Comparison of ENCODE assay signal across 9 cellular contexts in genomic region chr12:4267904-4268548, GRCh38. TPM values are rescaled to one million over a fixed set of nuclear protein-coding genes. Genes with fewer than 3 reads are reported as not detected.
DNase-seq lines count a peak whose midpoint lies in the region; ATAC-seq and TF ChIP-seq lines count a peak whose summit lies in the region.
"Had no signal": no experiment of that assay in that cellular context is flagged by ENCODE, and none has a peak within 500 bp of the region (broad histone marks: within the 10 kb centered on the region; RNA-seq: fewer than 3 reads in every experiment).

No MANE protein-coding gene starts in this region.

- H4K20me1 ChIP-seq in DND-41 (ENCODE audit: insufficient read depth, low read length) = peaks cover 7% of the 10 kb centered on the region
- H4K20me1 ChIP-seq in KMS-11 (ENCODE audit: insufficient read depth) = no peaks in the 10 kb centered on the region

- no peak overlapping the region for H2AFZ ChIP-seq in DND-41 (ENCODE audit: low read depth, low read length)
- peak overlapping the region; percentile 58; the same call in 1 of the 2 replicates for H2AFZ ChIP-seq in KMS-11 (ENCODE audit: low read depth)

- no peaks in the 10 kb centered on the region for H3K9me3 ChIP-seq in DND-41 (ENCODE audit: insufficient read depth, low read length, severe bottlenecking)
- no peaks in the 10 kb centered on the region for H3K9me3 ChIP-seq in neutrophil
- H3K9me3 ChIP-seq: pancreas had no signal

- H3K36me3 ChIP-seq in DND-41 (ENCODE audit: insufficient read depth, low read length) (no peaks in the 10 kb centered on the region), KMS-11 (ENCODE audit: insufficient read depth) (no peaks in the 10 kb centered on the region), neutrophil (no peaks in the 10 kb centered on the region)
- H3K36me3 ChIP-seq: pancreas had no signal

- DNase-seq in DND-41 (no peak), dermis blood vessel endothelial cell (peak; percentile 5), activated gamma-delta T cell (lab: John Stamatoyannopoulos, UW) (no peak)
- DNase-seq: NCI-H187 treated with DMSO at 0.1 percent for 48 hours, pancreas had no signal

- H3K4me3 ChIP-seq in DND-41 (ENCODE audit: low read depth in 1 of 2, low read length in 2 of 2) (no peak overlapping the region), KMS-11 (IDR thresholded peaks at IDR 0.05; ENCODE audit: insufficient read depth, low read depth, low read length) (no peak overlapping the region), neutrophil (ENCODE audit: low read depth in 1 of 2, low read length in 1 of 2) (peak overlapping the region; percentile 91 to 94)

- H3K4me2 ChIP-seq in DND-41 (ENCODE audit: insufficient read depth, low read length) (peak overlapping the region; percentile 98), KMS-11 (peak overlapping the region; percentile 89)

- H3K9ac ChIP-seq in DND-41 (ENCODE audit: low read depth, low read length) = no peak overlapping the region
- no peak overlapping the region for H3K9ac ChIP-seq in KMS-11

- ATAC-seq in DND-41 (ENCODE audit: insufficient read depth, low read depth) (no peak), GM21515 (IDR thresholded peaks at IDR 0.05; ENCODE audit: unreplicated experiment) (no peak), GM21381 (IDR thresholded peaks at IDR 0.05; ENCODE audit: unreplicated experiment) (no peak)
- ATAC-seq: pancreas had no signal

- H3K27me3 ChIP-seq in DND-41 (ENCODE audit: insufficient read depth, low read length, poor library complexity) (peaks cover 94% of the 10 kb centered on the region), KMS-11 (ENCODE audit: insufficient read depth, low read depth) (peaks cover 40% of the 10 kb centered on the region; the same call in 1 of the 2 replicates), neutrophil (peaks cover 30% of the 10 kb centered on the region)

- TF ChIP-seq CTCF in DND-41 (IDR thresholded peaks at IDR 0.05; ENCODE audit: borderline replicate concordance, extremely low read depth, low read length, poor library complexity, severe bottlenecking) (no peak), KMS-11 (conservative IDR thresholded peaks at IDR 0.05; ENCODE audit: low read depth, low read length) (no peak), neutrophil (IDR thresholded peaks at IDR 0.05) (no peak)

- H3K27ac ChIP-seq in DND-41 (ENCODE audit: low read length) (no peak overlapping the region), KMS-11 (no peak overlapping the region), neutrophil (no peak overlapping the region)

- H3K79me2 ChIP-seq in DND-41 (ENCODE audit: insufficient read depth, low read length) = no peaks in the 10 kb centered on the region
- no peaks in the 10 kb centered on the region for H3K79me2 ChIP-seq in KMS-11 (ENCODE audit: insufficient read depth, low read depth)

- H3K4me1 ChIP-seq in DND-41 (ENCODE audit: insufficient read depth, low read length) (peaks cover 42% of the 10 kb centered on the region), KMS-11 (ENCODE audit: low read depth, poor library complexity, severe bottlenecking) (peaks cover 14% of the 10 kb centered on the region), neutrophil (ENCODE audit: control insufficient read depth in 1 of 2, insufficient read depth in 1 of 2, low read depth in 1 of 2, low read length in 1 of 2) (peaks cover 39 to 41% of the 10 kb centered on the region in 2 experiments)

RNA-seq across cellular contexts. Expression of gene CCND2, which starts 5.5 kb away (rescaled TPM):
- total RNA-seq in dermis blood vessel endothelial cell = 111 and 140 TPM in 2 replicates

RNA-seq across cellular contexts. Expression of gene TIGAR, which starts 53.0 kb away (rescaled TPM):
- 11.2 and 19.7 TPM in 2 replicates for total RNA-seq in dermis blood vessel endothelial cell

Comparison
In these comparisons a context has a peak if more than half of its experiments do, and no peak if none do; other contexts are left out.
1. H3K4me3 ChIP-seq: peak in neutrophil (2 of 2); none in DND-41 (0 of 2) and KMS-11 (single experiment).